33 cellular contexts compared by ENCODE assay signal in genomic region chr13:107421951-107422350, GRCh38.
DNase-seq lines count a peak whose midpoint lies in the region; ATAC-seq, FAIRE-seq and TF ChIP-seq lines count a peak whose summit lies in the region.
"Had no signal": no experiment of that assay in that cellular context is flagged by ENCODE, and none has a peak within 500 bp of the region (broad histone marks: within the 10 kb centered on the region; RNA-seq: fewer than 3 reads in every experiment).

No MANE protein-coding gene starts in this region.

- H3K27me3 ChIP-seq in astrocyte (ENCODE audit: insufficient read depth, low read length): no peaks in the 10 kb centered on the region
- no peaks in the 10 kb centered on the region for H3K27me3 ChIP-seq in osteoblast (ENCODE audit: insufficient read depth, low read length)
- H3K27me3 ChIP-seq: esophagus squamous epithelium had no signal

- H3K4me3 ChIP-seq in astrocyte (ENCODE audit: insufficient read depth, low read depth, low read length) (no peak overlapping the region), fibroblast of the aortic adventitia (ENCODE audit: low read depth, low read length) (no peak overlapping the region), osteoblast (ENCODE audit: insufficient read depth, low read length) (peak overlapping the region; percentile 45)
- H3K4me3 ChIP-seq: esophagus squamous epithelium, smooth muscle cell had no signal

- H3K36me3 ChIP-seq in astrocyte (ENCODE audit: insufficient read depth, low read length) (no peaks in the 10 kb centered on the region), osteoblast (ENCODE audit: insufficient read depth, low read length) (no peaks in the 10 kb centered on the region)
- H3K36me3 ChIP-seq: esophagus squamous epithelium had no signal

- DNase-seq in activated CD8-positive, alpha-beta T cell treated with anti-CD3 and anti-CD28 coated beads, Interleukin-2, amount 10 ng/mL, durations not matched to agents 7 days and 5 days: no peak
- DNase-seq in activated CD8-positive, alpha-beta T cell treated with anti-CD3 and anti-CD28 coated beads for 36 hours: no peak
- DNase-seq in astrocyte (ENCODE audit: low read depth) (peak; percentile 25), fibroblast of the aortic adventitia (ENCODE audit: low read depth) (peak; percentile 15), osteoblast (ENCODE audit: insufficient read length, low spot score, missing footprints) (no peak), NCI-H1105 treated with DMSO at 0.1 percent for 48 hours (lab: John Stamatoyannopoulos, UW) (no peak)
- no peak for DNase-seq in stimulated activated naive B cell treated with anti-CD40 and anti-IgM and Interleukin-4, amounts not matched to agents 10 μg/mL and 1 μg/mL and 100 μg/mL, for 72 hours
- DNase-seq: activated CD4-positive, alpha-beta T cell treated with anti-CD3 and anti-CD28 coated beads, Interleukin-2, amount 50 U/mL, for 4 hours; activated CD4-positive, CD25-positive, alpha-beta regulatory T cell; activated CD8-positive, alpha-beta memory T cell treated with anti-CD3 and anti-CD28 coated beads, Interleukin-2, amount 50 U/mL, for 48 hours; AML-193; CD8-positive, alpha-beta T cell; effector memory CD8-positive, alpha-beta T cell; esophagus squamous epithelium; GDM1; H9; Karpas-422; NCI-H2029 treated with DMSO at 0.1 percent for 48 hours; NCI-H345; NCI-H774; stimulated activated CD4-positive, alpha-beta T cell treated with anti-CD3 and anti-CD28 coated beads, Interleukin-2, amount 100 ng/mL, for 48 hours had no signal

- H3K9me3 Mint-ChIP-seq in activated CD8-positive, alpha-beta T cell treated with anti-CD3 and anti-CD28 coated beads, Interleukin-2, amount 10 ng/mL, durations not matched to agents 7 days and 5 days (ENCODE audit: insufficient read depth): no peaks in the 10 kb centered on the region
- peaks cover 14% of the 10 kb centered on the region for H3K9me3 Mint-ChIP-seq in activated CD8-positive, alpha-beta T cell treated with anti-CD3 and anti-CD28 coated beads for 36 hours
- no peaks in the 10 kb centered on the region for H3K9me3 Mint-ChIP-seq in astrocyte (ENCODE audit: unreplicated experiment)
- peaks cover under 1 to 2% of the 10 kb centered on the region in 2 donors for H3K9me3 Mint-ChIP-seq in stimulated activated naive B cell treated with anti-CD40 and anti-IgM and Interleukin-4, amounts not matched to agents 10 μg/mL and 1 μg/mL and 100 μg/mL, for 72 hours
- H3K9me3 Mint-ChIP-seq: brain, H9 had no signal

- no peak for ATAC-seq in activated CD8-positive, alpha-beta T cell treated with anti-CD3 and anti-CD28 coated beads, Interleukin-2, amount 10 ng/mL, durations not matched to agents 7 days and 5 days
- ATAC-seq in activated CD8-positive, alpha-beta T cell treated with anti-CD3 and anti-CD28 coated beads for 36 hours: no peak
- ATAC-seq in HG02840 (IDR thresholded peaks at IDR 0.05; ENCODE audit: low FRiP score, unreplicated experiment): no peak
- ATAC-seq in stimulated activated naive B cell treated with anti-CD40 and anti-IgM and Interleukin-4, amounts not matched to agents 10 μg/mL and 1 μg/mL and 100 μg/mL, for 72 hours (replicated peaks): no peak
- ATAC-seq: CD8-positive, alpha-beta T cell; effector memory CD8-positive, alpha-beta T cell; left lobe of liver; naive thymus-derived CD4-positive, alpha-beta T cell; Right ventricle myocardium inferior; stimulated activated effector memory CD8-positive, alpha-beta T cell treated with anti-CD3 and anti-CD28 coated beads, Interleukin-12 subunit alpha, Interleukin-12 subunit beta, amount 100 ng/mL, for 72 hours had no signal

- intact Hi-C loops in activated CD8-positive, alpha-beta T cell treated with anti-CD3 and anti-CD28 coated beads for 36 hours (cut with micrococcal nuclease): no loop called here

- no peak for TF ChIP-seq CTCF in activated CD8-positive, alpha-beta T cell treated with anti-CD3 and anti-CD28 coated beads for 36 hours (IDR thresholded peaks at IDR 0.05)
- no peak for TF ChIP-seq CTCF in astrocyte (IDR thresholded peaks at IDR 0.05; ENCODE audit: insufficient read depth, low read depth, low read length)
- no peak for TF ChIP-seq CTCF in fibroblast of the aortic adventitia (IDR thresholded peaks at IDR 0.05; ENCODE audit: insufficient read depth, low read length)
- TF ChIP-seq CTCF in osteoblast (IDR thresholded peaks at IDR 0.05; ENCODE audit: extremely low read depth, low read depth, low read length): no peak

- H4K20me1 ChIP-seq in astrocyte (ENCODE audit: insufficient read depth, low read length) (no peaks in the 10 kb centered on the region), osteoblast (ENCODE audit: insufficient read depth, low read length) (no peaks in the 10 kb centered on the region)

- peaks cover 4% of the 10 kb centered on the region for H3K4me1 Mint-ChIP-seq in activated CD8-positive, alpha-beta T cell treated with anti-CD3 and anti-CD28 coated beads, Interleukin-2, amount 10 ng/mL, durations not matched to agents 7 days and 5 days (ENCODE audit: low read depth)
- no peaks in the 10 kb centered on the region for H3K4me1 Mint-ChIP-seq in activated CD8-positive, alpha-beta T cell treated with anti-CD3 and anti-CD28 coated beads for 36 hours (ENCODE audit: low read depth)
- peaks cover 18% of the 10 kb centered on the region for H3K4me1 Mint-ChIP-seq in astrocyte (ENCODE audit: low read depth, unreplicated experiment)
- no peaks in the 10 kb centered on the region for H3K4me1 Mint-ChIP-seq in stimulated activated naive B cell treated with anti-CD40 and anti-IgM and Interleukin-4, amounts not matched to agents 10 μg/mL and 1 μg/mL and 100 μg/mL, for 72 hours
- H3K4me1 Mint-ChIP-seq: brain; mesothelial cell of epicardium; stimulated activated effector memory CD8-positive, alpha-beta T cell treated with anti-CD3 and anti-CD28 coated beads, Interleukin-12 subunit alpha, Interleukin-12 subunit beta, amount 100 ng/mL, for 72 hours had no signal

- H3K4me1 ChIP-seq in astrocyte (ENCODE audit: insufficient read depth, low read length): peaks cover 7% of the 10 kb centered on the region
- H3K4me1 ChIP-seq in osteoblast (ENCODE audit: insufficient read depth, low read length): peaks cover 18% of the 10 kb centered on the region
- H3K4me1 ChIP-seq: esophagus squamous epithelium had no signal

- FAIRE-seq in astrocyte (lab: Jason Lieb, UNC): no peak
- FAIRE-seq: colon, GM18507 had no signal

- H3K79me2 ChIP-seq in astrocyte (ENCODE audit: insufficient read depth, low read length): no peaks in the 10 kb centered on the region
- H3K79me2 ChIP-seq in osteoblast (ENCODE audit: insufficient read depth, low read length): no peaks in the 10 kb centered on the region

- H2AFZ ChIP-seq in astrocyte (ENCODE audit: low read depth, low read length) (no peak overlapping the region), osteoblast (ENCODE audit: low read length) (peak overlapping the region; percentile 52)

- no peaks in the 10 kb centered on the region for H3K9me3 ChIP-seq in astrocyte (ENCODE audit: insufficient read depth, low read depth, low read length)
- H3K9me3 ChIP-seq in osteoblast (ENCODE audit: low read depth, low read length): no peaks in the 10 kb centered on the region

- CTCF ChIA-PET in activated CD8-positive, alpha-beta T cell treated with anti-CD3 and anti-CD28 coated beads, Interleukin-2, amount 10 ng/mL, durations not matched to agents 7 days and 5 days (lab: Charles Lee): no interaction called here
- CTCF ChIA-PET in activated CD8-positive, alpha-beta T cell treated with anti-CD3 and anti-CD28 coated beads for 36 hours (lab: Charles Lee): no interaction called here

- no peak overlapping the region for H3K9ac ChIP-seq in astrocyte (ENCODE audit: low read length)

- H3K27ac ChIP-seq in astrocyte (ENCODE audit: low read depth, low read length) (no peak overlapping the region), osteoblast (ENCODE audit: low read depth, low read length) (peak overlapping the region; percentile 84)
- H3K27ac ChIP-seq: 22Rv1, esophagus squamous epithelium had no signal

- peak overlapping the region; percentile 49 for H3K4me2 ChIP-seq in astrocyte (ENCODE audit: low read length)
- H3K4me2 ChIP-seq in osteoblast (ENCODE audit: insufficient read depth, low read length): peak overlapping the region; percentile 80

- no peaks in the 10 kb centered on the region for H3K27me3 Mint-ChIP-seq in activated CD8-positive, alpha-beta T cell treated with anti-CD3 and anti-CD28 coated beads, Interleukin-2, amount 10 ng/mL, durations not matched to agents 7 days and 5 days (ENCODE audit: low read depth)
- no peaks in the 10 kb centered on the region for H3K27me3 Mint-ChIP-seq in activated CD8-positive, alpha-beta T cell treated with anti-CD3 and anti-CD28 coated beads for 36 hours
- H3K27me3 Mint-ChIP-seq in astrocyte (ENCODE audit: low read depth, unreplicated experiment): no peaks in the 10 kb centered on the region
- no peaks in the 10 kb centered on the region for H3K27me3 Mint-ChIP-seq in stimulated activated naive B cell treated with anti-CD40 and anti-IgM and Interleukin-4, amounts not matched to agents 10 μg/mL and 1 μg/mL and 100 μg/mL, for 72 hours
- H3K27me3 Mint-ChIP-seq: activated naive CD8-positive, alpha-beta T cell; effector memory CD8-positive, alpha-beta T cell; naive thymus-derived CD4-positive, alpha-beta T cell had no signal

- H3K36me3 Mint-ChIP-seq in activated CD8-positive, alpha-beta T cell treated with anti-CD3 and anti-CD28 coated beads, Interleukin-2, amount 10 ng/mL, durations not matched to agents 7 days and 5 days (ENCODE audit: low read depth): peaks cover 2% of the 10 kb centered on the region
- H3K36me3 Mint-ChIP-seq in activated CD8-positive, alpha-beta T cell treated with anti-CD3 and anti-CD28 coated beads for 36 hours (ENCODE audit: low read depth): no peaks in the 10 kb centered on the region
- H3K36me3 Mint-ChIP-seq in astrocyte (ENCODE audit: low read depth, unreplicated experiment): no peaks in the 10 kb centered on the region
- H3K36me3 Mint-ChIP-seq in stimulated activated naive B cell treated with anti-CD40 and anti-IgM and Interleukin-4, amounts not matched to agents 10 μg/mL and 1 μg/mL and 100 μg/mL, for 72 hours: no peaks in the 10 kb centered on the region
- H3K36me3 Mint-ChIP-seq: activated naive CD8-positive, alpha-beta T cell; brain; CD8-positive, alpha-beta T cell; mesothelial cell of epicardium; stimulated activated effector memory CD8-positive, alpha-beta T cell treated with anti-CD3 and anti-CD28 coated beads, Interleukin-12 subunit alpha, Interleukin-12 subunit beta, amount 100 ng/mL, for 72 hours had no signal

- POLR2A ChIA-PET in activated CD8-positive, alpha-beta T cell treated with anti-CD3 and anti-CD28 coated beads, Interleukin-2, amount 10 ng/mL, durations not matched to agents 7 days and 5 days (lab: Charles Lee): no interaction called here
- POLR2A ChIA-PET in activated CD8-positive, alpha-beta T cell treated with anti-CD3 and anti-CD28 coated beads for 36 hours (lab: Charles Lee): no interaction called here

- no peak overlapping the region for H3K4me3 Mint-ChIP-seq in activated CD8-positive, alpha-beta T cell treated with anti-CD3 and anti-CD28 coated beads, Interleukin-2, amount 10 ng/mL, durations not matched to agents 7 days and 5 days
- no peak overlapping the region for H3K4me3 Mint-ChIP-seq in activated CD8-positive, alpha-beta T cell treated with anti-CD3 and anti-CD28 coated beads for 36 hours
- H3K4me3 Mint-ChIP-seq in astrocyte (ENCODE audit: unreplicated experiment): no peak overlapping the region
- no peak overlapping the region for H3K4me3 Mint-ChIP-seq in stimulated activated naive B cell treated with anti-CD40 and anti-IgM and Interleukin-4, amounts not matched to agents 10 μg/mL and 1 μg/mL and 100 μg/mL, for 72 hours
- H3K4me3 Mint-ChIP-seq: activated naive CD8-positive, alpha-beta T cell; brain; CD8-positive, alpha-beta T cell; effector memory CD8-positive, alpha-beta T cell; H9; mesothelial cell of epicardium; stimulated activated effector memory CD8-positive, alpha-beta T cell treated with anti-CD3 and anti-CD28 coated beads, Interleukin-12 subunit alpha, Interleukin-12 subunit beta, amount 100 ng/mL, for 72 hours had no signal

- H3K27ac Mint-ChIP-seq in activated CD8-positive, alpha-beta T cell treated with anti-CD3 and anti-CD28 coated beads, Interleukin-2, amount 10 ng/mL, durations not matched to agents 7 days and 5 days: peak overlapping the region; percentile 16
- no peak overlapping the region for H3K27ac Mint-ChIP-seq in activated CD8-positive, alpha-beta T cell treated with anti-CD3 and anti-CD28 coated beads for 36 hours
- H3K27ac Mint-ChIP-seq in astrocyte (ENCODE audit: unreplicated experiment): no peak overlapping the region
- no peak overlapping the region for H3K27ac Mint-ChIP-seq in stimulated activated naive B cell treated with anti-CD40 and anti-IgM and Interleukin-4, amounts not matched to agents 10 μg/mL and 1 μg/mL and 100 μg/mL, for 72 hours
- H3K27ac Mint-ChIP-seq: activated naive CD8-positive, alpha-beta T cell; brain; effector memory CD8-positive, alpha-beta T cell; H9; mesothelial cell of epicardium; stimulated activated effector memory CD8-positive, alpha-beta T cell treated with anti-CD3 and anti-CD28 coated beads, Interleukin-12 subunit alpha, Interleukin-12 subunit beta, amount 100 ng/mL, for 72 hours had no signal

Comparison
In these comparisons a context has a peak if more than half of its experiments do, and no peak if none do; other contexts are left out.
1. DNase-seq: peak in astrocyte (single experiment) and fibroblast of the aortic adventitia (single experiment); none in activated CD8-positive, alpha-beta T cell treated with anti-CD3 and anti-CD28 coated beads, Interleukin-2, amount 10 ng/mL, durations not matched to agents 7 days and 5 days (single experiment), activated CD8-positive, alpha-beta T cell treated with anti-CD3 and anti-CD28 coated beads for 36 hours (single experiment), osteoblast (single experiment), NCI-H1105 treated with DMSO at 0.1 percent for 48 hours (single experiment) and stimulated activated naive B cell treated with anti-CD40 and anti-IgM and Interleukin-4, amounts not matched to agents 10 μg/mL and 1 μg/mL and 100 μg/mL, for 72 hours (single experiment).